Comparison of ENCODE assay signal across 9 cellular contexts in genomic region chr18:34866739-34867138, GRCh38.
DNase-seq lines count a peak whose midpoint lies in the region; ATAC-seq and TF ChIP-seq lines count a peak whose summit lies in the region.
"Had no signal": no experiment of that assay in that cellular context is flagged by ENCODE, and none has a peak within 500 bp of the region (broad histone marks: within the 10 kb centered on the region; RNA-seq: fewer than 3 reads in every experiment).

No MANE protein-coding gene starts in this region.

- no peak overlapping the region for H3K27ac ChIP-seq in 22Rv1
- H3K27ac ChIP-seq: SJCRH30 had no signal

- H3K4me3 Mint-ChIP-seq in T-helper 17 cell (no peak overlapping the region), glutamatergic neuron (ENCODE audit: unreplicated experiment) (peak overlapping the region; percentile 53)

- H3K27ac Mint-ChIP-seq in T-helper 17 cell (peak overlapping the region; percentile 9), glutamatergic neuron (ENCODE audit: unreplicated experiment) (peak overlapping the region; percentile 94)

- TF ChIP-seq CTCF in 22Rv1 (IDR thresholded peaks at IDR 0.05) (peak; percentile 46), glutamatergic neuron (IDR thresholded peaks at IDR 0.05; ENCODE audit: partially characterized antibody, unreplicated experiment) (peak; percentile 73), GM20000 (IDR thresholded peaks at IDR 0.05; ENCODE audit: extremely low read depth, missing control alignments) (no peak)

- DNase-seq in GM03348 (ENCODE audit: low spot score) (peak; percentile 44), T-helper 17 cell (no peak), glutamatergic neuron (no peak), GM20000 (ENCODE audit: low spot score) (no peak), NCI-H2227 treated with DMSO at 0.1 percent for 48 hours (lab: John Stamatoyannopoulos, UW) (no peak), DMS79 treated with DMSO at 0.1 percent for 48 hours (lab: John Stamatoyannopoulos, UW) (no peak), NCI-H2196 treated with DMSO at 0.1 percent for 48 hours (lab: John Stamatoyannopoulos, UW; ENCODE audit: unreplicated experiment) (no peak)

- no peaks in the 10 kb centered on the region for H3K9me3 ChIP-seq in T-helper 17 cell (ENCODE audit: control insufficient read depth, low read length, poor library complexity, severe bottlenecking)
- H3K9me3 ChIP-seq: SJCRH30 had no signal

- H3K27me3 Mint-ChIP-seq in T-helper 17 cell (no peaks in the 10 kb centered on the region), glutamatergic neuron (ENCODE audit: unreplicated experiment) (peaks cover 1% of the 10 kb centered on the region)

- H3K4me1 Mint-ChIP-seq in T-helper 17 cell: no peaks in the 10 kb centered on the region
- peaks cover 26% of the 10 kb centered on the region for H3K4me1 Mint-ChIP-seq in glutamatergic neuron (ENCODE audit: low read depth, unreplicated experiment)

- peaks cover 6% of the 10 kb centered on the region for H3K9me3 Mint-ChIP-seq in glutamatergic neuron (ENCODE audit: unreplicated experiment)

- H3K36me3 Mint-ChIP-seq in T-helper 17 cell (ENCODE audit: low read depth) (no peaks in the 10 kb centered on the region), glutamatergic neuron (ENCODE audit: unreplicated experiment) (no peaks in the 10 kb centered on the region)

- ATAC-seq in T-helper 17 cell: no peak
